Comparison of ENCODE assay signal across 1 cellular context in genomic region chr16:10297341-10298006, GRCh38.
TF ChIP-seq lines count a peak whose summit lies in the region.

No MANE protein-coding gene starts in this region.

TF ChIP-seq in HepG2, 621 proteins besides CTCF, POLR2A, EP300 and RAD21 (continued from another document and continues in another):
- TF ChIP-seq ZNF512B (CRISPR knock-in tag; IDR thresholded peaks at IDR 0.05; ENCODE audit: borderline replicate concordance) (0 out of 2 replicates have a peak, but pooled peaks have one; percentile 59), ARID5B (CRISPR knock-in tag; IDR thresholded peaks at IDR 0.05) (peak; percentile 81), PATZ1 (CRISPR knock-in tag; IDR thresholded peaks at IDR 0.05) (peak; percentile 9; the same call in 1 of the 2 replicates), NFATC3 (CRISPR knock-in tag; IDR thresholded peaks at IDR 0.05) (peak; percentile 77; the same call in 1 of the 2 replicates), HNRNPUL1 (IDR thresholded peaks at IDR 0.05; ENCODE audit: low read depth, low read length) (peak; percentile 76; the same call in 1 of the 2 replicates), ZNF576 (CRISPR knock-in tag; IDR thresholded peaks at IDR 0.05) (no peak), ZNF615 (CRISPR knock-in tag; IDR thresholded peaks at IDR 0.05; ENCODE audit: borderline replicate concordance) (no peak), ZNF274 (CRISPR knock-in tag; IDR thresholded peaks at IDR 0.05) (0 out of 2 replicates have a peak, but pooled peaks have one; percentile 74), ZNF552 (CRISPR knock-in tag; IDR thresholded peaks at IDR 0.05; ENCODE audit: borderline replicate concordance) (no peak), RERE (CRISPR knock-in tag; IDR thresholded peaks at IDR 0.05; ENCODE audit: low read depth) (0 out of 2 replicates have a peak, but pooled peaks have one; percentile 36), POLR2G (IDR thresholded peaks at IDR 0.05; ENCODE audit: low read depth, low read length) (no peak), IKZF4 (CRISPR knock-in tag; IDR thresholded peaks at IDR 0.05; ENCODE audit: borderline replicate concordance, low read depth, not compliant biosample characterization) (peak; percentile 78), RNF2 (conservative IDR thresholded peaks at IDR 0.05; ENCODE audit: low read depth) (0 out of 2 replicates have a peak, but pooled peaks have one; percentile 53), HNF4A (CRISPR knock-in tag; IDR thresholded peaks at IDR 0.05) (peak; percentile 33), GATAD2A (CRISPR knock-in tag; IDR thresholded peaks at IDR 0.05) (peak; percentile 85), GABPB1 (CRISPR knock-in tag; IDR thresholded peaks at IDR 0.05) (peak; percentile 25; the same call in 1 of the 2 replicates), ZNF331 (CRISPR knock-in tag; IDR thresholded peaks at IDR 0.05) (0 out of 2 replicates have a peak, but pooled peaks have one; percentile 13), SNRNP70 (IDR thresholded peaks at IDR 0.05; ENCODE audit: low read depth, low read length) (no peak), SRSF9 (IDR thresholded peaks at IDR 0.05; ENCODE audit: borderline replicate concordance, insufficient read depth, low read depth, low read length, poor library complexity, severe bottlenecking) (no peak), NR2F2 (IDR thresholded peaks at IDR 0.05; ENCODE audit: borderline replicate concordance, low read depth) (0 out of 2 replicates have a peak, but pooled peaks have one; percentile 37), ZFP36 (IDR thresholded peaks at IDR 0.05; ENCODE audit: borderline replicate concordance, low read depth, low read length, partially characterized antibody) (no peak), HNF1A (IDR thresholded peaks at IDR 0.05; ENCODE audit: low read depth) (peak; percentile 87), HNF1A (CRISPR knock-in tag; IDR thresholded peaks at IDR 0.05; ENCODE audit: borderline replicate concordance) (peak; percentile 94), ZNF281 (CRISPR knock-in tag; IDR thresholded peaks at IDR 0.05; ENCODE audit: borderline replicate concordance) (0 out of 2 replicates have a peak, but pooled peaks have one; percentile 9), GFI1 (CRISPR knock-in tag; IDR thresholded peaks at IDR 0.05; ENCODE audit: borderline replicate concordance) (peak; percentile 30; the same call in 1 of the 2 replicates), CCDC6 (CRISPR knock-in tag; IDR thresholded peaks at IDR 0.05) (0 out of 2 replicates have a peak, but pooled peaks have one; percentile 34), NFYC (CRISPR knock-in tag; IDR thresholded peaks at IDR 0.05) (peak; percentile 78), ZNF33A (CRISPR knock-in tag; IDR thresholded peaks at IDR 0.05; ENCODE audit: borderline replicate concordance) (peak; percentile 24; the same call in 1 of the 2 replicates)
